ENCODE assay signal across 8 cellular contexts in genomic region chr14:85531141-85531593, GRCh38. TPM values are rescaled to one million over a fixed set of nuclear protein-coding genes. Genes with fewer than 3 reads are reported as not detected.
DNase-seq lines count a peak whose midpoint lies in the region; ATAC-seq, FAIRE-seq and TF ChIP-seq lines count a peak whose summit lies in the region.

No MANE protein-coding gene starts in this region.

- peaks cover 16% of the 10 kb centered on the region for H3K4me1 Mint-ChIP-seq in stimulated activated naive CD8-positive, alpha-beta T cell treated with anti-CD3 and anti-CD28 coated beads, Interleukin-15, Interleukin-2, amounts not matched to agents 100 ng/mL and 50 ng/mL, for 24 hours (ENCODE audit: low read depth)
- peaks cover 7% of the 10 kb centered on the region for H3K4me1 Mint-ChIP-seq in CD8-positive, alpha-beta T cell (ENCODE audit: low read depth)

- no peak for ATAC-seq in stimulated activated naive CD8-positive, alpha-beta T cell treated with anti-CD3 and anti-CD28 coated beads, Interleukin-15, Interleukin-2, amounts not matched to agents 100 U/mL and 50 U/mL, for 24 hours
- peak; percentile 21 for ATAC-seq in aorta (ENCODE audit: low FRiP score)
- ATAC-seq in CD8-positive, alpha-beta T cell, result no peak
- no peak for ATAC-seq in HG02885 (IDR thresholded peaks at IDR 0.05; ENCODE audit: poor library complexity, unreplicated experiment)

- H3K4me3 Mint-ChIP-seq in stimulated activated naive CD8-positive, alpha-beta T cell treated with anti-CD3 and anti-CD28 coated beads, Interleukin-15, Interleukin-2, amounts not matched to agents 100 ng/mL and 50 ng/mL, for 24 hours, result peak overlapping the region; percentile 13
- H3K4me3 Mint-ChIP-seq in CD8-positive, alpha-beta T cell, result no peak overlapping the region

- peaks cover 87% of the 10 kb centered on the region for H3K27me3 Mint-ChIP-seq in stimulated activated naive CD8-positive, alpha-beta T cell treated with anti-CD3 and anti-CD28 coated beads, Interleukin-15, Interleukin-2, amounts not matched to agents 100 ng/mL and 50 ng/mL, for 24 hours
- H3K27me3 Mint-ChIP-seq in CD8-positive, alpha-beta T cell (ENCODE audit: low read depth), result peaks cover 62% of the 10 kb centered on the region

- no peaks in the 10 kb centered on the region for H4K20me1 ChIP-seq in endothelial cell of umbilical vein (replicated peaks; ENCODE audit: control insufficient read depth, extremely low read depth, insufficient read depth, low read length)

- H3K27ac Mint-ChIP-seq in stimulated activated naive CD8-positive, alpha-beta T cell treated with anti-CD3 and anti-CD28 coated beads, Interleukin-15, Interleukin-2, amounts not matched to agents 100 ng/mL and 50 ng/mL, for 24 hours, result no peak overlapping the region
- no peak overlapping the region for H3K27ac Mint-ChIP-seq in CD8-positive, alpha-beta T cell

- no peaks in the 10 kb centered on the region for H3K9me3 ChIP-seq in endothelial cell of umbilical vein (replicated peaks; ENCODE audit: control insufficient read depth, insufficient read depth, low read length)
- no peaks in the 10 kb centered on the region for H3K9me3 ChIP-seq in aorta (ENCODE audit: control insufficient read depth, low read length)
- no peaks in the 10 kb centered on the region for H3K9me3 ChIP-seq in CD8-positive, alpha-beta T cell (ENCODE audit: low read length)

- no peak for TF ChIP-seq POLR2A in endothelial cell of umbilical vein (IDR thresholded peaks at IDR 0.05; ENCODE audit: low read depth, low read length)

- no peaks in the 10 kb centered on the region for H3K36me3 Mint-ChIP-seq in stimulated activated naive CD8-positive, alpha-beta T cell treated with anti-CD3 and anti-CD28 coated beads, Interleukin-15, Interleukin-2, amounts not matched to agents 100 ng/mL and 50 ng/mL, for 24 hours (ENCODE audit: low read depth)
- no peaks in the 10 kb centered on the region for H3K36me3 Mint-ChIP-seq in CD8-positive, alpha-beta T cell

- POLR2A ChIA-PET in endothelial cell of umbilical vein (lab: Charles Lee), result interaction anchor here (1.0 to 5.1 kb wide), 8 partner anchors 14 to 1555 kb away, joined by 3 to 31 read pairs (median 6); no protein-coding TSS in a partner anchor
- POLR2A ChIA-PET in CD8-positive, alpha-beta T cell (lab: Charles Lee), result no interaction called here

- peaks cover 1% of the 10 kb centered on the region for H3K9me3 Mint-ChIP-seq in stimulated activated naive CD8-positive, alpha-beta T cell treated with anti-CD3 and anti-CD28 coated beads, Interleukin-15, Interleukin-2, amounts not matched to agents 100 ng/mL and 50 ng/mL, for 24 hours
- no peaks in the 10 kb centered on the region for H3K9me3 Mint-ChIP-seq in CD8-positive, alpha-beta T cell

- no peaks in the 10 kb centered on the region for H3K36me3 ChIP-seq in endothelial cell of umbilical vein (ENCODE audit: control insufficient read depth in 2 of 2, extremely low read depth in 1 of 2, insufficient read depth in 2 of 2, low read length in 2 of 2)
- H3K36me3 ChIP-seq in aorta (ENCODE audit: control insufficient read depth in 1 of 2, insufficient read depth in 2 of 2, low read length in 1 of 2), result no peaks in the 10 kb centered on the region
- H3K36me3 ChIP-seq in CD8-positive, alpha-beta T cell (ENCODE audit: insufficient read depth, low read length), result no peaks in the 10 kb centered on the region

- peak; percentile 38 for FAIRE-seq in endothelial cell of umbilical vein (lab: Jason Lieb, UNC)

- H3K79me2 ChIP-seq in endothelial cell of umbilical vein (ENCODE audit: control insufficient read depth, insufficient read depth, low read length), result peaks cover 35% of the 10 kb centered on the region

- dilution Hi-C loops in endothelial cell of umbilical vein (cut with MboI; ENCODE audit: extremely low pct_ligation_motif_present, low sequenced_read_pairs), result no loop called here

- peaks cover 29% of the 10 kb centered on the region for H3K4me1 ChIP-seq in endothelial cell of umbilical vein (ENCODE audit: control insufficient read depth, extremely low read depth, insufficient read depth, low read length)
- no peaks in the 10 kb centered on the region for H3K4me1 ChIP-seq in aorta (ENCODE audit: control insufficient read depth in 1 of 2, insufficient read depth in 2 of 2, low read length in 2 of 2)
- H3K4me1 ChIP-seq in CD8-positive, alpha-beta T cell (ENCODE audit: insufficient read depth, low read length), result no peaks in the 10 kb centered on the region

- H2AFZ ChIP-seq in endothelial cell of umbilical vein (ENCODE audit: low read depth, low read length), result peak overlapping the region; percentile 27

- no peak for TF ChIP-seq CTCF in endothelial cell of umbilical vein (IDR thresholded peaks at IDR 0.05; ENCODE audit: extremely low read depth in 1 of 2, insufficient read depth in 1 of 2, low read depth in 1 of 2, low read length in 2 of 2)
- TF ChIP-seq CTCF in CD8-positive, alpha-beta T cell (IDR thresholded peaks at IDR 0.05), result no peak

- CTCF ChIA-PET in endothelial cell of umbilical vein (lab: Charles Lee), result interaction anchor here (0.6 to 1.9 kb wide), 2 partner anchors 525 to 1556 kb away, joined by 3 to 4 read pairs; no protein-coding TSS in a partner anchor
- CTCF ChIA-PET in CD8-positive, alpha-beta T cell (lab: Charles Lee), result no interaction called here

- no peaks in the 10 kb centered on the region for H3K27me3 ChIP-seq in endothelial cell of umbilical vein (ENCODE audit: control insufficient read depth in 2 of 2, insufficient read depth in 2 of 2, low read length in 2 of 2)
- no peaks in the 10 kb centered on the region for H3K27me3 ChIP-seq in aorta (ENCODE audit: control insufficient read depth in 1 of 2, insufficient read depth in 2 of 2, low read length in 1 of 2)
- H3K27me3 ChIP-seq in CD8-positive, alpha-beta T cell (ENCODE audit: insufficient read depth, low read length), result peaks cover 5% of the 10 kb centered on the region

- peak overlapping the region; percentile 97 for H3K9ac ChIP-seq in endothelial cell of umbilical vein (replicated peaks; ENCODE audit: extremely low read depth, insufficient read depth, low read length)

- peak overlapping the region; percentile 97 for H3K4me2 ChIP-seq in endothelial cell of umbilical vein (ENCODE audit: insufficient read depth, low read length)

- H3K4me3 ChIP-seq in endothelial cell of umbilical vein (replicated peaks in 1 of 3; ENCODE audit: insufficient read depth in 1 of 3, low read depth in 1 of 3, low read length in 3 of 3) (peak overlapping the region; percentile 38 to 94 (median 93)), aorta (ENCODE audit: low read length in 2 of 2) (peak overlapping the region; percentile 22 to 45)
- H3K4me3 ChIP-seq in CD8-positive, alpha-beta T cell (ENCODE audit: low read depth, low read length), result no peak overlapping the region

- WGBS in aorta, 2 donors, result 1% methylated on average over 29 of the region's 29 CpGs

- no TSS peak for BruUV-seq in endothelial cell of umbilical vein (replicated peaks; lab: Mats Ljungman, UMichigan)

- H3K9me1 ChIP-seq in endothelial cell of umbilical vein (replicated peaks; ENCODE audit: control insufficient read depth, extremely low read depth, insufficient read depth, low read length), result no peaks in the 10 kb centered on the region

- H3K27ac ChIP-seq in endothelial cell of umbilical vein (ENCODE audit: insufficient read depth, low read depth, low read length), result peak overlapping the region; percentile 93
- H3K27ac ChIP-seq in aorta (ENCODE audit: low read depth in 1 of 2, low read length in 2 of 2), result no peak overlapping the region
- H3K27ac ChIP-seq in CD8-positive, alpha-beta T cell (ENCODE audit: low read depth, low read length), result no peak overlapping the region

- intact Hi-C loops in endothelial cell of umbilical vein (cut with micrococcal nuclease), result loop anchor here (1.0 to 10.0 kb wide), 5 partner anchors 526 to 1406 kb away; no protein-coding TSS in a partner anchor
- intact Hi-C loops in aorta (cut with DNase I), result loop anchor here in 1 of 2 donors (10.0 kb wide), 1 partner anchor 336 kb away; no protein-coding TSS in a partner anchor
- intact Hi-C loops in CD8-positive, alpha-beta T cell (cut with DNase I, micrococcal nuclease), result no loop called here

- DNase-seq in stimulated activated naive CD8-positive, alpha-beta T cell treated with anti-CD3 and anti-CD28 coated beads, Interleukin-15, Interleukin-2, amounts not matched to agents 100 U/mL and 50 U/mL, for 24 hours, result no peak
- DNase-seq in endothelial cell of umbilical vein (ENCODE audit: low read depth, low spot score), result peak; percentile 88
- DNase-seq in midbrain (lab: John Stamatoyannopoulos, UW), result peak; percentile 15
- peak; percentile 62 to 84 for DNase-seq in aorta
- no peak for DNase-seq in CD8-positive, alpha-beta T cell
- no peak for DNase-seq in central memory CD4-positive, alpha-beta T cell

TF ChIP-seq in endothelial cell of umbilical vein, 7 proteins besides CTCF, POLR2A, EP300 and RAD21:
- peak; percentile 26 for TF ChIP-seq GATA2 (IDR thresholded peaks at IDR 0.05; ENCODE audit: insufficient read depth, insufficient read length, low read depth, low read length)
- TF ChIP-seq EZH2 (IDR thresholded peaks at IDR 0.05; ENCODE audit: borderline replicate concordance, low read depth, low read length, severe bottlenecking), result no peak
- TF ChIP-seq POLR2AphosphoS5 (IDR thresholded peaks at IDR 0.05; ENCODE audit: insufficient read depth, low read depth, low read length), result no peak

RNA-seq across cellular contexts. Expression of gene FLRT2, which starts 1.2 kb away (rescaled TPM):
- total RNA-seq in endothelial cell of umbilical vein (125 and 202 TPM in 2 replicates), aorta (10 to 100 TPM; 21.2 to 91.4 TPM)
- polyA plus RNA-seq in endothelial cell of umbilical vein (229 and 283 TPM in 2 replicates), aorta (1 to 10 TPM in 1 of 2 donors, under 1 TPM in 1; 0.46 to 6.8 TPM)
- 67.4 and 85.5 TPM in 2 replicates for polyA plus RNA-seq in endothelial cell of umbilical vein (2011; cell fraction: cytosol; rRNA removed)
- 707 and 779 TPM in 2 replicates for polyA plus RNA-seq in endothelial cell of umbilical vein (2011; cell fraction: nucleus; rRNA removed)
- 127 and 130 TPM in 2 replicates for polyA plus RNA-seq in endothelial cell of umbilical vein (2012)
- polyA minus RNA-seq in endothelial cell of umbilical vein, result 618 and 632 TPM in 2 replicates
- polyA minus RNA-seq in endothelial cell of umbilical vein (2011; cell fraction: cytosol; rRNA and poly(A)+ RNA removed), result 0.51 TPM
- polyA minus RNA-seq in endothelial cell of umbilical vein (2011; cell fraction: nucleus; rRNA and poly(A)+ RNA removed), result 1,280 and 1,402 TPM in 2 replicates
- total RNA-seq in CD8-positive, alpha-beta T cell, result not detected

Comparison
In these comparisons a context has a peak if more than half of its experiments do, and no peak if none do; other contexts are left out.
1. DNase-seq: peak in endothelial cell of umbilical vein (single experiment), midbrain (single experiment) and aorta (2 of 2); none in stimulated activated naive CD8-positive, alpha-beta T cell treated with anti-CD3 and anti-CD28 coated beads, Interleukin-15, Interleukin-2, amounts not matched to agents 100 U/mL and 50 U/mL, for 24 hours (single experiment), CD8-positive, alpha-beta T cell (0 of 7) and central memory CD4-positive, alpha-beta T cell (single experiment).
2. RNA of gene FLRT2, which starts 1.2 kb away (total RNA-seq): 125 to 202 TPM in endothelial cell of umbilical vein and 21.2 to 91.4 TPM in aorta; not detected in CD8-positive, alpha-beta T cell; every median in the first group is over 10 times any median in the second.